9 cellular contexts compared by ENCODE assay signal in the genomic region with DNA sequence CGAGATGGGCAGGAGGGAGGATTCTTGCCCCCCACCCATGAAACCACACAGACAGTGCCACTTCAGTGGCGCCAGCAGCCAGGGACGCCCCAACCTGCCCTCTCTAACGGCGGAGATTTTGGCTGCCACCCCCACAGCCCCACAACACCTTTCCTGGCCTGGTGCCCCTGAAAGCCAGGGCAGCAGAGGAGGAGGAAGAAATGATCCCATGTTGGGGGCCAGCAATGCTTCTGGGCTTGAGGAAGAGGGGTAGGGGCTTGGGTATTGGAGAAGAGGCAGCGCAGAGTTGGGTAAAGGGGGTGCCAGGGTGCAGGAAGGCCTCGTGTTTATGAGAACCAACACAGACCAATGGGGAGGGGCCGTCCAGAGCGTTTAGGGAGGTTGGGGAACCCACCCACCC. TPM values are rescaled to one million over a fixed set of nuclear protein-coding genes. Genes with fewer than 3 reads are reported as not detected.
DNase-seq lines count a peak whose midpoint lies in the region; ATAC-seq and TF ChIP-seq lines count a peak whose summit lies in the region.
"Had no signal": no experiment of that assay in that cellular context is flagged by ENCODE, and none has a peak within 500 bp of the region (broad histone marks: within the 10 kb centered on the region; RNA-seq: fewer than 3 reads in every experiment).

No MANE protein-coding gene starts in this region.

- in situ Hi-C loops in GM13977 (cut with MboI; ENCODE audit: low pct_unique_long_range_greater_than_20kb, low sequenced_read_pairs, unreplicated experiment) = no loop called here

- H3K4me3 ChIP-seq in gastroesophageal sphincter = peak overlapping the region in 1 of 2 donors; percentile 90

- no peaks in the 10 kb centered on the region for H3K36me3 Mint-ChIP-seq in T-helper 1 cell treated with Interleukin-12 subunit alpha and Interleukin-12 subunit beta and Interleukin-4 antibody, amounts not matched to agents 30 μg/mL and 1 μg/mL, for 36 hours (ENCODE audit: low read depth)
- H3K36me3 Mint-ChIP-seq in WTC11 = no peaks in the 10 kb centered on the region; the same call in 1 of the 2 replicates

- TF ChIP-seq CTCF in WTC11 (IDR thresholded peaks at IDR 0.05) (no peak), gastroesophageal sphincter (IDR thresholded peaks at IDR 0.05) (no peak), GM13977 (IDR thresholded peaks at IDR 0.05; ENCODE audit: extremely low read depth, insufficient read depth, missing control alignments) (no peak)

- peaks cover 11 to 67% (median 51%) of the 10 kb centered on the region in 3 donors for H3K4me1 ChIP-seq in gastroesophageal sphincter

- H3K9me3 ChIP-seq in gastroesophageal sphincter = no peaks in the 10 kb centered on the region

- POLR2A ChIA-PET in WTC11 (lab: Charles Lee) = no interaction called here

- DNase-seq in T-helper 1 cell (no peak), WTC11 (ENCODE audit: low spot score) (no peak), GM13977 (ENCODE audit: low spot score) (no peak)
- DNase-seq in stimulated activated naive CD8-positive, alpha-beta T cell treated with anti-CD3 and anti-CD28 coated beads, Interleukin-15, amount 100 ng/mL, for 72 hours = no peak
- DNase-seq: 8988T had no signal

- TF ChIP-seq EP300 in gastroesophageal sphincter (IDR thresholded peaks at IDR 0.05) = no peak

- H3K27ac ChIP-seq in gastroesophageal sphincter = peak overlapping the region in 3 of 4 donors; percentile 84 to 88 (median 86)

- no peaks in the 10 kb centered on the region for H3K9me3 Mint-ChIP-seq in T-helper 1 cell treated with Interleukin-12 subunit alpha and Interleukin-12 subunit beta and Interleukin-4 antibody, amounts not matched to agents 30 μg/mL and 1 μg/mL, for 36 hours
- peaks cover 20% of the 10 kb centered on the region for H3K9me3 Mint-ChIP-seq in WTC11
- no peaks in the 10 kb centered on the region for H3K9me3 Mint-ChIP-seq in stimulated activated naive CD8-positive, alpha-beta T cell treated with anti-CD3 and anti-CD28 coated beads, Interleukin-15, amount 100 ng/mL, for 72 hours

- ATAC-seq in WTC11 (no peak), gastroesophageal sphincter (no peak), GM21360 (IDR thresholded peaks at IDR 0.05; ENCODE audit: unreplicated experiment) (no peak), GM19397 (IDR thresholded peaks at IDR 0.05; ENCODE audit: unreplicated experiment) (no peak)
- ATAC-seq in stimulated activated naive CD8-positive, alpha-beta T cell treated with anti-CD3 and anti-CD28 coated beads, Interleukin-15, amount 100 ng/mL, for 72 hours = no peak

- H3K4me1 Mint-ChIP-seq in T-helper 1 cell treated with Interleukin-12 subunit alpha and Interleukin-12 subunit beta and Interleukin-4 antibody, amounts not matched to agents 30 μg/mL and 1 μg/mL, for 36 hours (ENCODE audit: low read depth) = peaks cover 25% of the 10 kb centered on the region
- H3K4me1 Mint-ChIP-seq in WTC11 = peaks cover 56% of the 10 kb centered on the region
- peaks cover 61% of the 10 kb centered on the region for H3K4me1 Mint-ChIP-seq in stimulated activated naive CD8-positive, alpha-beta T cell treated with anti-CD3 and anti-CD28 coated beads, Interleukin-15, amount 100 ng/mL, for 72 hours

- CTCF ChIA-PET in WTC11 (lab: Charles Lee) = interaction anchor here (2.3 kb wide), 1 partner anchor 59 kb away, joined by 12 read pairs; no protein-coding TSS in a partner anchor

- WGBS in gastroesophageal sphincter (ENCODE audit: low coverage in 1 of 2), 2 donors = 62 to 68% methylated on average over 4 of the region's 9 CpGs

- H3K36me3 ChIP-seq in gastroesophageal sphincter = no peaks in the 10 kb centered on the region

- peak overlapping the region; percentile 93 for H3K4me3 Mint-ChIP-seq in T-helper 1 cell treated with Interleukin-12 subunit alpha and Interleukin-12 subunit beta and Interleukin-4 antibody, amounts not matched to agents 30 μg/mL and 1 μg/mL, for 36 hours
- H3K4me3 Mint-ChIP-seq in WTC11 = peak overlapping the region; percentile 86
- peak overlapping the region; percentile 90 to 92 for H3K4me3 Mint-ChIP-seq in stimulated activated naive CD8-positive, alpha-beta T cell treated with anti-CD3 and anti-CD28 coated beads, Interleukin-15, amount 100 ng/mL, for 72 hours

- H3K27ac Mint-ChIP-seq in T-helper 1 cell treated with Interleukin-12 subunit alpha and Interleukin-12 subunit beta and Interleukin-4 antibody, amounts not matched to agents 30 μg/mL and 1 μg/mL, for 36 hours = peak overlapping the region; percentile 83
- peak overlapping the region; percentile 83 for H3K27ac Mint-ChIP-seq in WTC11
- H3K27ac Mint-ChIP-seq in stimulated activated naive CD8-positive, alpha-beta T cell treated with anti-CD3 and anti-CD28 coated beads, Interleukin-15, amount 100 ng/mL, for 72 hours = peak overlapping the region; percentile 94 to 98

- H3K27me3 ChIP-seq in gastroesophageal sphincter = no peaks in the 10 kb centered on the region

- no peak for TF ChIP-seq POLR2A in gastroesophageal sphincter (IDR thresholded peaks at IDR 0.05)

- no peaks in the 10 kb centered on the region for H3K27me3 Mint-ChIP-seq in T-helper 1 cell treated with Interleukin-12 subunit alpha and Interleukin-12 subunit beta and Interleukin-4 antibody, amounts not matched to agents 30 μg/mL and 1 μg/mL, for 36 hours (ENCODE audit: low read depth)
- peaks cover 16% of the 10 kb centered on the region for H3K27me3 Mint-ChIP-seq in WTC11 (ENCODE audit: low read depth)
- H3K27me3 Mint-ChIP-seq in stimulated activated naive CD8-positive, alpha-beta T cell treated with anti-CD3 and anti-CD28 coated beads, Interleukin-15, amount 100 ng/mL, for 72 hours = no peaks in the 10 kb centered on the region

TF ChIP-seq in WTC11, 78 proteins besides CTCF, POLR2A, EP300 and RAD21:
- TF ChIP-seq ZNF121 (CRISPR knock-in tag; IDR thresholded peaks at IDR 0.05) = no peak
- no peak for TF ChIP-seq GRHL2 (CRISPR knock-in tag; IDR thresholded peaks at IDR 0.05; ENCODE audit: insufficient replicate concordance, severe bottlenecking)
- TF ChIP-seq, protein P1, sequence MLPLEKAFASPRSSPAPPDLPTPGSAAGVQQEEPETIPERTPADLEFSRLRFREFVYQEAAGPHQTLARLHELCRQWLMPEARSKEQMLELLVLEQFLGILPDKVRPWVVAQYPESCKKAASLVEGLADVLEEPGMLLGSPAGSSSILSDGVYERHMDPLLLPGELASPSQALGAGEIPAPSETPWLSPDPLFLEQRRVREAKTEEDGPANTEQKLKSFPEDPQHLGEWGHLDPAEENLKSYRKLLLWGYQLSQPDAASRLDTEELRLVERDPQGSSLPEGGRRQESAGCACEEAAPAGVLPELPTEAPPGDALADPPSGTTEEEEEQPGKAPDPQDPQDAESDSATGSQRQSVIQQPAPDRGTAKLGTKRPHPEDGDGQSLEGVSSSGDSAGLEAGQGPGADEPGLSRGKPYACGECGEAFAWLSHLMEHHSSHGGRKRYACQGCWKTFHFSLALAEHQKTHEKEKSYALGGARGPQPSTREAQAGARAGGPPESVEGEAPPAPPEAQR (CRISPR knock-in tag; IDR thresholded peaks at IDR 0.05) = no peak
- no peak for TF ChIP-seq USF2 (CRISPR knock-in tag; IDR thresholded peaks at IDR 0.05)
- TF ChIP-seq ZNF416 (CRISPR knock-in tag; IDR thresholded peaks at IDR 0.05) = no peak
- TF ChIP-seq ESRRA (CRISPR knock-in tag; IDR thresholded peaks at IDR 0.05; ENCODE audit: borderline replicate concordance) = no peak
- no peak for TF ChIP-seq TEAD4 (CRISPR knock-in tag; IDR thresholded peaks at IDR 0.05)
- TF ChIP-seq ZNF671 (CRISPR knock-in tag; IDR thresholded peaks at IDR 0.05) = no peak
- no peak for TF ChIP-seq NR2C2 (CRISPR knock-in tag; IDR thresholded peaks at IDR 0.05)
- TF ChIP-seq, protein P2, sequence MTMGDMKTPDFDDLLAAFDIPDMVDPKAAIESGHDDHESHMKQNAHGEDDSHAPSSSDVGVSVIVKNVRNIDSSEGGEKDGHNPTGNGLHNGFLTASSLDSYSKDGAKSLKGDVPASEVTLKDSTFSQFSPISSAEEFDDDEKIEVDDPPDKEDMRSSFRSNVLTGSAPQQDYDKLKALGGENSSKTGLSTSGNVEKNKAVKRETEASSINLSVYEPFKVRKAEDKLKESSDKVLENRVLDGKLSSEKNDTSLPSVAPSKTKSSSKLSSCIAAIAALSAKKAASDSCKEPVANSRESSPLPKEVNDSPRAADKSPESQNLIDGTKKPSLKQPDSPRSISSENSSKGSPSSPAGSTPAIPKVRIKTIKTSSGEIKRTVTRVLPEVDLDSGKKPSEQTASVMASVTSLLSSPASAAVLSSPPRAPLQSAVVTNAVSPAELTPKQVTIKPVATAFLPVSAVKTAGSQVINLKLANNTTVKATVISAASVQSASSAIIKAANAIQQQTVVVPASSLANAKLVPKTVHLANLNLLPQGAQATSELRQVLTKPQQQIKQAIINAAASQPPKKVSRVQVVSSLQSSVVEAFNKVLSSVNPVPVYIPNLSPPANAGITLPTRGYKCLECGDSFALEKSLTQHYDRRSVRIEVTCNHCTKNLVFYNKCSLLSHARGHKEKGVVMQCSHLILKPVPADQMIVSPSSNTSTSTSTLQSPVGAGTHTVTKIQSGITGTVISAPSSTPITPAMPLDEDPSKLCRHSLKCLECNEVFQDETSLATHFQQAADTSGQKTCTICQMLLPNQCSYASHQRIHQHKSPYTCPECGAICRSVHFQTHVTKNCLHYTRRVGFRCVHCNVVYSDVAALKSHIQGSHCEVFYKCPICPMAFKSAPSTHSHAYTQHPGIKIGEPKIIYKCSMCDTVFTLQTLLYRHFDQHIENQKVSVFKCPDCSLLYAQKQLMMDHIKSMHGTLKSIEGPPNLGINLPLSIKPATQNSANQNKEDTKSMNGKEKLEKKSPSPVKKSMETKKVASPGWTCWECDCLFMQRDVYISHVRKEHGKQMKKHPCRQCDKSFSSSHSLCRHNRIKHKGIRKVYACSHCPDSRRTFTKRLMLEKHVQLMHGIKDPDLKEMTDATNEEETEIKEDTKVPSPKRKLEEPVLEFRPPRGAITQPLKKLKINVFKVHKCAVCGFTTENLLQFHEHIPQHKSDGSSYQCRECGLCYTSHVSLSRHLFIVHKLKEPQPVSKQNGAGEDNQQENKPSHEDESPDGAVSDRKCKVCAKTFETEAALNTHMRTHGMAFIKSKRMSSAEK (CRISPR knock-in tag; IDR thresholded peaks at IDR 0.05; ENCODE audit: borderline replicate concordance) = no peak
- TF ChIP-seq ZBTB21 (CRISPR knock-in tag; IDR thresholded peaks at IDR 0.05; ENCODE audit: borderline replicate concordance) = no peak
- TF ChIP-seq SOX15 (CRISPR knock-in tag; IDR thresholded peaks at IDR 0.05) = no peak

RNA-seq across cellular contexts. Expression of gene MLLT1, which starts 1.7 kb away (rescaled TPM):
- total RNA-seq in WTC11 (2021) (49.9 to 58.2 TPM (median 50.2 TPM) in 3 replicates), gastroesophageal sphincter (10 to 100 TPM; 21.4 to 42.5 (median 23.8) TPM)

RNA-seq across cellular contexts. Expression of gene ACER1, which starts 55.4 kb away (rescaled TPM):
- total RNA-seq in WTC11 (2021) = not detected in 3 replicates
- total RNA-seq in gastroesophageal sphincter = not detected
